Comparison of ENCODE assay signal across 35 cellular contexts in the genomic region with DNA sequence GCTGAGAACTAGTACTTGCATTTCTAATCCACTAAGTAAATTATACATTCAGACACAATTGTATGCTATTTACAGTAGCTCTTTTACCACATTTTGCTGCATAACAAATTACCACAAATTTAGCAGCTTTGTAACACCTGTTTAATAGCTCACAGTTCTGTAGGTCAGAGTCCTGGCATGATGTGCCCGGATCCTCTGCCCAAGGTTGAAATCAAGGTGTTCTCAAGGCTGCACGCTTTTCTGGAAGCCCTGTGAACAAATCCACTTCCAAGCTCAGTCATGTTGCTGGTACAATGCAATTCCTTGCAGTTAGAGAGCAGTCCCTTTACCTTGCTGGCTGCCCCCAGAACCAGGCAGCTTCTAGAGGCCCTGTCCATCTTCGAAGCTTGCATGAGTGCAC.
"Had no signal": no experiment of that assay in that cellular context is flagged by ENCODE, and none has a peak within 500 bp of the region (broad histone marks: within the 10 kb centered on the region; RNA-seq: fewer than 3 reads in every experiment).

No MANE protein-coding gene starts in this region.

- ATAC-seq: activated naive CD4-positive, alpha-beta T cell treated with anti-CD3 and anti-CD28 coated beads, Interleukin-2, amount 50 U/mL, for 72 hours; activated naive CD8-positive, alpha-beta T cell treated with anti-CD3 and anti-CD28 coated beads, Interleukin-2, amount 50 U/mL, for 24 hours; activated T-cell treated with anti-CD3 and anti-CD28 coated beads, Interleukin-2, amount 50 U/mL, for 4 hours; activated T-cell treated with anti-CD3 and anti-CD28 coated beads, Interleukin-2, amount 50 U/mL, for 72 hours; activated T-helper 17 cell treated with anti-CD3 and anti-CD28 coated beads, Interleukin-2, amount 50 U/mL, for 72 hours; body of pancreas had no signal

- H3K4me1 ChIP-seq: adrenal gland, ascending aorta, body of pancreas, breast epithelium had no signal

- H3K27ac ChIP-seq: adrenal gland, ascending aorta, body of pancreas, brain microvascular endothelial cell, breast epithelium, cardiac muscle cell had no signal

- H3K36me3 ChIP-seq: adrenal gland, ascending aorta, brain microvascular endothelial cell, breast epithelium, cardiac muscle cell had no signal

- H3K27me3 ChIP-seq: adrenal gland, ascending aorta, body of pancreas, brain microvascular endothelial cell, breast epithelium, cardiac muscle cell had no signal

- H3K9me3 ChIP-seq: adrenal gland, ascending aorta, body of pancreas had no signal

- DNase-seq: activated effector memory CD4-positive, alpha-beta T cell treated with anti-CD3 and anti-CD28 coated beads, Interleukin-2, amount 50 U/mL, for 16 hours; activated effector memory CD4-positive, alpha-beta T cell treated with Interleukin-2 at 50 U/mL for 16 hours; activated gamma-delta T cell; activated gamma-delta T cell treated with Interleukin-2 at 50 U/mL for 16 hours; activated naive CD4-positive, alpha-beta T cell; activated naive CD4-positive, alpha-beta T cell treated with anti-CD3 and anti-CD28 coated beads for 36 hours; activated naive CD4-positive, alpha-beta T cell treated with anti-CD3 and anti-CD28 coated beads, Interleukin-2, amount 10 ng/mL, durations not matched to agents 7 days and 5 days; activated naive CD4-positive, alpha-beta T cell treated with anti-CD3 and anti-CD28 coated beads, Interleukin-2, amount 50 U/mL, for 16 hours; activated naive CD4-positive, alpha-beta T cell treated with Interleukin-2 at 50 U/mL for 16 hours; activated naive CD8-positive, alpha-beta T cell treated with anti-CD3 and anti-CD28 coated beads for 36 hours; activated naive CD8-positive, alpha-beta T cell treated with anti-CD3 and anti-CD28 coated beads, Interleukin-2, amount 10 ng/mL, durations not matched to agents 7 days and 5 days; activated naive CD8-positive, alpha-beta T cell treated with anti-CD3 and anti-CD28 coated beads, Interleukin-2, amount 50 U/mL, for 24 hours; activated T-cell treated with anti-CD3 and anti-CD28 coated beads for 4 hours; activated T-cell treated with anti-CD3 and anti-CD28 coated beads, Interleukin-2, amount 50 U/mL, for 1 hour; activated T-cell treated with anti-CD3 and anti-CD28 coated beads, Interleukin-2, amount 50 U/mL, for 24 hours; activated T-cell treated with anti-CD3 and anti-CD28 coated beads, Interleukin-2, amount 50 U/mL, for 4 hours; activated T-cell treated with anti-CD3 and anti-CD28 coated beads, Interleukin-2, amount 50 U/mL, for 48 hours; activated T-cell treated with anti-CD3 and anti-CD28 coated beads, Interleukin-2, amount 50 U/mL, for 72 hours; adrenal gland; amniotic stem cell; amygdala; anterior cingulate cortex; aorta; brain microvascular endothelial cell; caudate nucleus; central memory CD4-positive, alpha-beta T cell; cerebellar nuclear complex had no signal

- FAIRE-seq: astrocyte, bronchial epithelial cell had no signal

- H3K4me3 ChIP-seq: adrenal gland, ascending aorta, body of pancreas, breast epithelium, cardiac muscle cell had no signal
